ENCODE assay signal across 21 cellular contexts in the genomic region with DNA sequence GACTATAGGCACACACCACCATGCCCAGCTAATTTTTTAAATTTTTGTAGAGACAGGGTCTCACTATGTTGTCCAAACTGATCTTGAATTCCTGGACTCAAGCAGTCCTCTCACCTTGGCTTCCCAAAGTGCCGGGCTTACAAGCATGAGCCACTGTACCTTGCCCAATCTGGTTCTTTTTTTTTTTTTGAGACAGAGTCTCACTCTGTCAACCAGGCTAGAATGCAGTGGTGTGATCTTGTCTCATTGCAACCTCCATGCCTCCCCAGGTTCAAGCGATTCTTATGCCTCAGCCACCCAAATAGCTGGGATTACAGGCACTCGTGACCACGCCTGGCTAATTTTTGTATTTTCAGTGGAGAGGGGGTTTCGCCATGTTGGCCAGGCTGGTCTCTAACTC.
"Had no signal": no experiment of that assay in that cellular context is flagged by ENCODE, and none has a peak within 500 bp of the region (broad histone marks: within the 10 kb centered on the region; RNA-seq: fewer than 3 reads in every experiment).

No MANE protein-coding gene starts in this region.

- DNase-seq: cortex of kidney; effector CD8-positive, alpha-beta T cell; effector memory CD8-positive, alpha-beta T cell; endodermal cell; erythroblast; foreskin keratinocyte; heart left ventricle; hypothalamus; immature natural killer cell; islet precursor cell; kidney; kidney glomerular epithelial cell; left lung; left ventricle myocardium superior; lower lobe of right lung; mesenchymal stem cell had no signal

- H3K9me3 ChIP-seq: gastroesophageal sphincter, heart left ventricle, left lung, lower lobe of right lung, mucosa of descending colon had no signal

- H3K27ac ChIP-seq: epithelial cell of prostate, foreskin keratinocyte, gastroesophageal sphincter, heart left ventricle, hepatocyte, left lung, lower lobe of right lung had no signal

- ATAC-seq: effector memory CD8-positive, alpha-beta T cell; esophagus mucosa; foreskin keratinocyte; gastroesophageal sphincter; heart left ventricle; left lung; left ventricle myocardium superior; lower lobe of right lung had no signal

- H3K4me3 ChIP-seq: gastroesophageal sphincter, heart left ventricle, hepatocyte, left lung, lower lobe of right lung, mucosa of descending colon had no signal

- H3K4me1 ChIP-seq: foreskin keratinocyte, gastroesophageal sphincter, heart left ventricle, left lung, lower lobe of right lung had no signal

- H3K27me3 ChIP-seq: foreskin keratinocyte, gastroesophageal sphincter, heart left ventricle, hepatocyte, left lung had no signal
